In genomic region chr2:237687666-237688065, GRCh38 we compare ENCODE assay signal across 1 cellular context.
TF ChIP-seq lines count a peak whose summit lies in the region.

No MANE protein-coding gene starts in this region.

TF ChIP-seq in SK-N-SH, 30 proteins besides CTCF, POLR2A, EP300 and RAD21 (continued from another document):
- TF ChIP-seq YY1 (IDR thresholded peaks at IDR 0.05; ENCODE audit: low read depth) (no peak), RFX5 (IDR thresholded peaks at IDR 0.05; ENCODE audit: low read length) (no peak), NFIC (IDR thresholded peaks at IDR 0.05; ENCODE audit: borderline replicate concordance) (no peak), FOXM1 (IDR thresholded peaks at IDR 0.05; ENCODE audit: low read depth) (no peak), RXRA (IDR thresholded peaks at IDR 0.05; ENCODE audit: borderline replicate concordance, low read depth) (no peak), SMC3 (IDR thresholded peaks at IDR 0.05; ENCODE audit: low read depth, low read length) (no peak), SIN3A (IDR thresholded peaks at IDR 0.05; ENCODE audit: borderline replicate concordance, low read depth, low read length) (peak; percentile 78), TEAD4 (IDR thresholded peaks at IDR 0.05; ENCODE audit: borderline replicate concordance, insufficient read depth) (0 out of 2 replicates have a peak, but pooled peaks have one; percentile 45)
- TF ChIP-seq, protein P1, sequence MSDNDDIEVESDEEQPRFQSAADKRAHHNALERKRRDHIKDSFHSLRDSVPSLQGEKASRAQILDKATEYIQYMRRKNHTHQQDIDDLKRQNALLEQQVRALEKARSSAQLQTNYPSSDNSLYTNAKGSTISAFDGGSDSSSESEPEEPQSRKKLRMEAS (IDR thresholded peaks at IDR 0.05; ENCODE audit: low read depth): no peak
- TF ChIP-seq, protein P2, sequence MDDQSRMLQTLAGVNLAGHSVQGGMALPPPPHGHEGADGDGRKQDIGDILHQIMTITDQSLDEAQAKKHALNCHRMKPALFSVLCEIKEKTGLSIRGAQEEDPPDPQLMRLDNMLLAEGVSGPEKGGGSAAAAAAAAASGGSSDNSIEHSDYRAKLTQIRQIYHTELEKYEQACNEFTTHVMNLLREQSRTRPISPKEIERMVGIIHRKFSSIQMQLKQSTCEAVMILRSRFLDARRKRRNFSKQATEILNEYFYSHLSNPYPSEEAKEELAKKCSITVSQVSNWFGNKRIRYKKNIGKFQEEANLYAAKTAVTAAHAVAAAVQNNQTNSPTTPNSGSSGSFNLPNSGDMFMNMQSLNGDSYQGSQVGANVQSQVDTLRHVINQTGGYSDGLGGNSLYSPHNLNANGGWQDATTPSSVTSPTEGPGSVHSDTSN (IDR thresholded peaks at IDR 0.05): peak; percentile 95
- TF ChIP-seq, protein P3, sequence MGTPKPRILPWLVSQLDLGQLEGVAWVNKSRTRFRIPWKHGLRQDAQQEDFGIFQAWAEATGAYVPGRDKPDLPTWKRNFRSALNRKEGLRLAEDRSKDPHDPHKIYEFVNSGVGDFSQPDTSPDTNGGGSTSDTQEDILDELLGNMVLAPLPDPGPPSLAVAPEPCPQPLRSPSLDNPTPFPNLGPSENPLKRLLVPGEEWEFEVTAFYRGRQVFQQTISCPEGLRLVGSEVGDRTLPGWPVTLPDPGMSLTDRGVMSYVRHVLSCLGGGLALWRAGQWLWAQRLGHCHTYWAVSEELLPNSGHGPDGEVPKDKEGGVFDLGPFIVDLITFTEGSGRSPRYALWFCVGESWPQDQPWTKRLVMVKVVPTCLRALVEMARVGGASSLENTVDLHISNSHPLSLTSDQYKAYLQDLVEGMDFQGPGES (IDR thresholded peaks at IDR 0.05; ENCODE audit: low read depth, low read length): no peak
